Comparison of ENCODE assay signal across 8 cellular contexts in genomic region chr17:83079340-83079747, GRCh38. TPM values are rescaled to one million over a fixed set of nuclear protein-coding genes. Genes with fewer than 3 reads are reported as not detected.
DNase-seq lines count a peak whose midpoint lies in the region; ATAC-seq and TF ChIP-seq lines count a peak whose summit lies in the region.

TSS of gene METRNL (plus strand) at chr17:83079609. CDS start at chr17:83079816, 207 bp downstream.

- intact Hi-C loops in CD4-positive, alpha-beta T cell (cut with DNase I, micrococcal nuclease) = loop anchor here in 1 of 2 experiments (2.0 kb wide), 1 partner anchor 29 kb away; no protein-coding TSS in a partner anchor

- peaks cover 10% of the 10 kb centered on the region for H3K27me3 ChIP-seq in CD4-positive, alpha-beta T cell (ENCODE audit: control insufficient read depth, insufficient read depth, low read length)

- no peak within 1 kb of the TSS for H3K27ac ChIP-seq in CD4-positive, alpha-beta T cell (ENCODE audit: low read depth, low read length)

- POLR2A ChIA-PET in CD4-positive, alpha-beta T cell (lab: Charles Lee) = interaction anchor here (0.9 to 1.0 kb wide), 2 partner anchors 28 to 31 kb away, joined by 3 to 7 read pairs; no protein-coding TSS in a partner anchor

- peaks cover 23% of the 10 kb centered on the region for H3K27me3 Mint-ChIP-seq in CD4-positive, alpha-beta T cell

- no peak for TF ChIP-seq CTCF in CD4-positive, alpha-beta T cell (IDR thresholded peaks at IDR 0.05)
- no peak for TF ChIP-seq CTCF in epithelial cell of esophagus (IDR thresholded peaks at IDR 0.05; ENCODE audit: insufficient read depth, low read depth, low read length, missing control alignments)

- peak within 1 kb of the TSS; percentile 58 for H3K4me3 Mint-ChIP-seq in CD4-positive, alpha-beta T cell

- no peaks in the 10 kb centered on the region for H3K9me3 ChIP-seq in CD4-positive, alpha-beta T cell (ENCODE audit: control insufficient read depth, low read length)

- ATAC-seq in CD4-positive, alpha-beta T cell (ENCODE audit: poor library complexity) = peak; percentile 37
- ATAC-seq in GM21381 (IDR thresholded peaks at IDR 0.05; ENCODE audit: unreplicated experiment) = peak; percentile 45
- ATAC-seq in GM21447 (IDR thresholded peaks at IDR 0.05; ENCODE audit: unreplicated experiment) = no peak

- CTCF ChIA-PET in CD4-positive, alpha-beta T cell (lab: Charles Lee) = no interaction called here

- H3K9me3 Mint-ChIP-seq in CD4-positive, alpha-beta T cell = no peaks in the 10 kb centered on the region

- peak within 1 kb of the TSS; percentile 37 for H3K4me3 ChIP-seq in epithelial cell of esophagus (ENCODE audit: low read length)

- DNase-seq in CD4-positive, alpha-beta T cell = peak in 9 of 10 experiments; percentile 27 to 63 (median 39)
- DNase-seq in NCI-H2196 (lab: John Stamatoyannopoulos, UW; ENCODE audit: unreplicated experiment) (peak; percentile 74), epithelial cell of esophagus (ENCODE audit: low read depth) (peak; percentile 66), midbrain (lab: John Stamatoyannopoulos, UW) (peak; percentile 59)
- peak; percentile 61 for DNase-seq in activated CD8-positive, alpha-beta memory T cell treated with anti-CD3 and anti-CD28 coated beads, Interleukin-2, amount 50 U/mL, for 4 hours
- peak; percentile 57 to 61 for DNase-seq in stimulated activated CD8-positive, alpha-beta memory T cell treated with anti-CD3 and anti-CD28 coated beads, Interleukin-2, amount 100 ng/mL, for 48 hours (ENCODE audit: low read depth in 2 of 2)

- no peak within 1 kb of the TSS for H3K27ac Mint-ChIP-seq in CD4-positive, alpha-beta T cell

- peaks cover 7% of the 10 kb centered on the region for H3K4me1 Mint-ChIP-seq in CD4-positive, alpha-beta T cell (ENCODE audit: low read depth)

- H3K36me3 Mint-ChIP-seq in CD4-positive, alpha-beta T cell (ENCODE audit: low read depth) = no peaks in the 10 kb centered on the region

RNA-seq across cellular contexts. Expression of gene METRNL, which starts in this region (rescaled TPM):
- total RNA-seq in CD4-positive, alpha-beta T cell = 10 to 100 TPM; 24.5 to 26.9 TPM
